Comparison of ENCODE assay signal across 16 cellular contexts in genomic region chr13:27302643-27303262, GRCh38. TPM values are rescaled to one million over a fixed set of nuclear protein-coding genes. Genes with fewer than 3 reads are reported as not detected.
DNase-seq lines count a peak whose midpoint lies in the region; ATAC-seq and TF ChIP-seq lines count a peak whose summit lies in the region.
"Had no signal": no experiment of that assay in that cellular context is flagged by ENCODE, and none has a peak within 500 bp of the region (broad histone marks: within the 10 kb centered on the region; RNA-seq: fewer than 3 reads in every experiment).

No MANE protein-coding gene starts in this region.

- H3K36me3 Mint-ChIP-seq in activated naive CD4-positive, alpha-beta T cell treated with anti-CD3 and anti-CD28 coated beads, Interleukin-2, amount 50 U/mL, for 24 hours, result no peaks in the 10 kb centered on the region
- no peaks in the 10 kb centered on the region for H3K36me3 Mint-ChIP-seq in naive thymus-derived CD8-positive, alpha-beta T cell

- no peaks in the 10 kb centered on the region for H3K27me3 ChIP-seq in tibial nerve

- in situ Hi-C loops in SK-MEL-5 (cut with HindIII; ENCODE audit: low pct_unique_long_range_greater_than_20kb, low sequenced_read_pairs), result no loop called here

- H3K4me3 Mint-ChIP-seq in activated naive CD4-positive, alpha-beta T cell treated with anti-CD3 and anti-CD28 coated beads, Interleukin-2, amount 50 U/mL, for 24 hours, result peak overlapping the region; percentile 23
- H3K4me3 Mint-ChIP-seq in naive thymus-derived CD8-positive, alpha-beta T cell, result peak overlapping the region; percentile 9 to 72 (median 49)

- WGBS in tibial nerve, 2 donors, result 64 to 65% methylated on average over 4 of the region's 4 CpGs

- ATAC-seq in naive thymus-derived CD8-positive, alpha-beta T cell, result peak; percentile 90 to 96

- no peaks in the 10 kb centered on the region for H3K36me3 ChIP-seq in tibial nerve

- no peaks in the 10 kb centered on the region for H3K9me3 ChIP-seq in tibial nerve

- no peak for TF ChIP-seq POLR2A in tibial nerve (IDR thresholded peaks at IDR 0.05)

- peaks cover 38% of the 10 kb centered on the region for H3K4me1 Mint-ChIP-seq in activated naive CD4-positive, alpha-beta T cell treated with anti-CD3 and anti-CD28 coated beads, Interleukin-2, amount 50 U/mL, for 24 hours
- H3K4me1 Mint-ChIP-seq in naive thymus-derived CD8-positive, alpha-beta T cell, result peaks cover 14 to 39% (median 33%) of the 10 kb centered on the region in 4 donors

- TF ChIP-seq CTCF in tibial nerve (IDR thresholded peaks at IDR 0.05), result no peak

- peaks cover 1% of the 10 kb centered on the region for H3K27me3 Mint-ChIP-seq in activated naive CD4-positive, alpha-beta T cell treated with anti-CD3 and anti-CD28 coated beads, Interleukin-2, amount 50 U/mL, for 24 hours
- peaks cover 0 to 2% (median 0%) of the 10 kb centered on the region in 5 donors for H3K27me3 Mint-ChIP-seq in naive thymus-derived CD8-positive, alpha-beta T cell

- no peak for TF ChIP-seq EP300 in tibial nerve (IDR thresholded peaks at IDR 0.05)

- no peak overlapping the region for H3K4me3 ChIP-seq in tibial nerve

- no peaks in the 10 kb centered on the region for H3K4me1 ChIP-seq in tibial nerve

- H3K27ac Mint-ChIP-seq in activated naive CD4-positive, alpha-beta T cell treated with anti-CD3 and anti-CD28 coated beads, Interleukin-2, amount 50 U/mL, for 24 hours, result peak overlapping the region; percentile 52
- peak overlapping the region; percentile 53 to 85 (median 78) for H3K27ac Mint-ChIP-seq in naive thymus-derived CD8-positive, alpha-beta T cell

- H3K27ac ChIP-seq in tibial nerve, result no peak overlapping the region

- POLR2A ChIA-PET in naive thymus-derived CD8-positive, alpha-beta T cell (lab: Charles Lee), result interaction anchor here (0.6 to 2.1 kb wide), 5 partner anchors 9 to 163 kb away, joined by 3 to 7 read pairs (median 4); partner anchors contain the start of gene RPL21

- DNase-seq in NOMO-1 treated with DMSO at 0.1 percent for 48 hours (lab: John Stamatoyannopoulos, UW; ENCODE audit: unreplicated experiment) (peak; percentile 81), NOMO-1 treated with dmso at 0.1 percent for 144 hours (lab: John Stamatoyannopoulos, UW; ENCODE audit: unreplicated experiment) (no peak), SK-MEL-5 (ENCODE audit: low read depth, low spot score) (peak; percentile 15), tibial nerve (ENCODE audit: low spot score in 2 of 2) (no peak), GDM1 (lab: John Stamatoyannopoulos, UW) (no peak)
- no peak for DNase-seq in activated naive CD4-positive, alpha-beta T cell treated with Interleukin-2 at 50 U/mL for 16 hours
- peak in 3 of 10 donors; percentile 32 to 61 (median 55) for DNase-seq in naive thymus-derived CD8-positive, alpha-beta T cell
- DNase-seq: 8988T, DMS 273 treated with DMSO at 0.1 percent for 48 hours, EL, GOT3, NCI-H1436, NCI-H2029 treated with DMSO at 0.1 percent for 48 hours, NCI-H510A, NCI-H774 had no signal

- no peaks in the 10 kb centered on the region for H3K9me3 Mint-ChIP-seq in activated naive CD4-positive, alpha-beta T cell treated with anti-CD3 and anti-CD28 coated beads, Interleukin-2, amount 50 U/mL, for 24 hours
- H3K9me3 Mint-ChIP-seq in naive thymus-derived CD8-positive, alpha-beta T cell, result no peaks in the 10 kb centered on the region

RNA-seq across cellular contexts. Expression of gene RASL11A, which starts 32.1 kb away (rescaled TPM):
- total RNA-seq in SK-MEL-5 (2014; rRNA removed; shearing (Covaris generic)), result 0.27 and 1.7 TPM in 2 replicates
- polyA plus RNA-seq in SK-MEL-5 (2015; cell fraction: cytosol; rRNA removed), result 1.3 and 2.5 TPM in 2 replicates
- polyA plus RNA-seq in SK-MEL-5 (2015; cell fraction: nucleus; rRNA removed), result 0.72 TPM in 1 of 2 replicates, not detected in the other
- total RNA-seq in naive thymus-derived CD8-positive, alpha-beta T cell, result 1 to 10 TPM; 2.9 TPM
- polyA plus RNA-seq in naive thymus-derived CD8-positive, alpha-beta T cell, result 1 to 10 TPM in 2 of 3 donors, under 1 TPM in 1; 0.20 to 3.3 (median 1.7) TPM
- 10 to 100 TPM; 16.5 to 45.0 (median 29.0) TPM for total RNA-seq in tibial nerve

RNA-seq across cellular contexts. Expression of gene RPL21, which starts 51.4 kb away (rescaled TPM):
- 1,344 and 1,559 TPM in 2 replicates for total RNA-seq in SK-MEL-5 (2014; rRNA removed; shearing (Covaris generic))
- 683 and 813 TPM in 2 replicates for polyA plus RNA-seq in SK-MEL-5 (2015; cell fraction: cytosol; rRNA removed)
- polyA plus RNA-seq in SK-MEL-5 (2015; cell fraction: nucleus; rRNA removed), result 270 and 305 TPM in 2 replicates
- 1,000 to 10,000 TPM; 2,102 to 2,162 TPM for total RNA-seq in naive thymus-derived CD8-positive, alpha-beta T cell
- 1,000 to 10,000 TPM; 7,933 to 9,149 (median 9,080) TPM for polyA plus RNA-seq in naive thymus-derived CD8-positive, alpha-beta T cell
- 100 to 1,000 TPM; 500 to 959 (median 698) TPM for total RNA-seq in tibial nerve

Comparison
In these comparisons a context has a peak if more than half of its experiments do, and no peak if none do; other contexts are left out.
1. DNase-seq: peak in NOMO-1 treated with DMSO at 0.1 percent for 48 hours (single experiment) and SK-MEL-5 (single experiment); none in NOMO-1 treated with dmso at 0.1 percent for 144 hours (single experiment), activated naive CD4-positive, alpha-beta T cell treated with Interleukin-2 at 50 U/mL for 16 hours (single experiment), tibial nerve (0 of 2) and GDM1 (single experiment).